Comparison of ENCODE assay signal across 8 cellular contexts in the genomic region with DNA sequence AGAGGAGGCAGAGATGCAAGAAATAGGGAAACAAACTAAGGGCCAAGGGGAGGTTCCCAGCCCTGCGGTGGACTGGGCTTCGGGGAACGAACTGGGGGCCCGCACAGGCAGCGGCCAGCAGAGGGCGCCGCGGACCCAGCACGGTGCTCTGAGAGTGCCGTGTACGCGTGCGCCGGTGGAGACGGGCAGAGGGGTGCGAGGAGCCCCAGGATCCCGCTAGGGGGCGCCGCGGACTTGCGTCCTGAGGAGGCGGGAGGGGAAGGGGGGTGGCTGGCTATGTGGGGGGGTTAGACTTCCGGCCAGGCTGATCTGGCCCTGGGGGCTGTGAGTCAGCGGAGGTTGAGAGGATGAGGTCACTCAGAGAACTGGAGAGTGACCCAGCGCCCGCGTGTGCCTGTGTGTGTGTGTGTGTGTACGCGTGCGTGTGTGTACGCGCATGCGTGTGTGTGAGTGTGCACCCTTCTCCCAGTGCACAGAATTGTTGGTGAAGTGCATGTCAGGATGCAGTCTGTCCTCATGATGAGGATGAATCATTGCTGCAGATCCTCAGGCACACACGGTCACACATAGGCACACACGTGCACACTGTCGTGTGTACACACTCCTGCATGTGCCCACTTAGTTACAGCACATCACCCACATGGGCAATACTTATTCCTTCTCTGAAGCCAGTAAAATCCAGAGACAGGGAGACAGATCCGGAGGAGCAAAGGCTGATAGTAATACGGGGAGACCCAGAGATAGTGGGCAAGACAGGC. TPM values are rescaled to one million over a fixed set of nuclear protein-coding genes. Genes with fewer than 3 reads are reported as not detected.
DNase-seq lines count a peak whose midpoint lies in the region; ATAC-seq and TF ChIP-seq lines count a peak whose summit lies in the region.

No MANE protein-coding gene starts in this region.

- H3K9me3 ChIP-seq in Caco-2 = no peaks in the 10 kb centered on the region
- no peaks in the 10 kb centered on the region for H3K9me3 ChIP-seq in esophagus squamous epithelium
- no peaks in the 10 kb centered on the region for H3K9me3 ChIP-seq in naive thymus-derived CD4-positive, alpha-beta T cell (ENCODE audit: control insufficient read depth in 2 of 3, low read length in 3 of 3)

- DNase-seq in Caco-2 = peak; percentile 95 to 97
- DNase-seq in activated T-cell treated with anti-CD3 and anti-CD28 coated beads, Interleukin-2, amount 50 U/mL, for 4 hours = peak; percentile 87
- DNase-seq in esophagus squamous epithelium (lab: John Stamatoyannopoulos, UW) = peak; percentile 78
- peak; percentile 82 to 96 (median 89) for DNase-seq in naive thymus-derived CD4-positive, alpha-beta T cell
- DNase-seq in stimulated activated CD8-positive, alpha-beta memory T cell treated with anti-CD3 and anti-CD28 coated beads, Interleukin-7, amount 100 ng/mL, for 48 hours (ENCODE audit: extremely low read depth in 1 of 2, low read depth in 1 of 2) = peak; percentile 91 to 92

- peaks cover 4% of the 10 kb centered on the region for H3K36me3 Mint-ChIP-seq in Caco-2 (ENCODE audit: insufficient read depth, unreplicated experiment)
- no peaks in the 10 kb centered on the region for H3K36me3 Mint-ChIP-seq in activated T-cell treated with anti-CD3 and anti-CD28 coated beads, Interleukin-2, amount 50 U/mL, for 4 hours (ENCODE audit: insufficient read depth)
- no peaks in the 10 kb centered on the region for H3K36me3 Mint-ChIP-seq in naive thymus-derived CD4-positive, alpha-beta T cell

- H3K27ac Mint-ChIP-seq in Caco-2 (ENCODE audit: unreplicated experiment) = peak overlapping the region; percentile 92
- peak overlapping the region in 8 of 9 donors; percentile 53 to 87 (median 69) for H3K27ac Mint-ChIP-seq in naive thymus-derived CD4-positive, alpha-beta T cell

- peaks cover 43% of the 10 kb centered on the region for H3K4me1 ChIP-seq in Caco-2
- peaks cover 57% of the 10 kb centered on the region for H3K4me1 ChIP-seq in KMS-11 (ENCODE audit: low read depth, poor library complexity, severe bottlenecking)
- peaks cover 49 to 84% (median 69%) of the 10 kb centered on the region in 3 donors for H3K4me1 ChIP-seq in esophagus squamous epithelium
- H3K4me1 ChIP-seq in naive thymus-derived CD4-positive, alpha-beta T cell (ENCODE audit: control insufficient read depth in 2 of 2, insufficient read depth in 2 of 2, low read length in 2 of 2) = peaks cover 32 to 39% of the 10 kb centered on the region in 2 donors

- POLR2A ChIA-PET in Caco-2 (lab: Charles Lee) = interaction anchor here (0.6 to 1.9 kb wide), 2 partner anchors 16 to 82 kb away, joined by 3 to 28 read pairs; partner anchors contain the start of gene NES
- POLR2A ChIA-PET in naive thymus-derived CD4-positive, alpha-beta T cell (lab: Charles Lee) = interaction anchor here (0.6 kb wide), 1 partner anchor 46 kb away, joined by 3 read pairs; the partner anchor contains the start of gene CRABP2

- peak overlapping the region; percentile 67 for H3K9ac ChIP-seq in KMS-11

- TF ChIP-seq CTCF in Caco-2 (IDR thresholded peaks at IDR 0.05; ENCODE audit: insufficient read depth in 1 of 2, low read depth in 1 of 2, low read length in 1 of 2, severe bottlenecking in 1 of 2, unreplicated experiment in 1 of 2) = peak; percentile 98
- peak; percentile 100 for TF ChIP-seq CTCF in KMS-11 (conservative IDR thresholded peaks at IDR 0.05; ENCODE audit: low read depth, low read length)
- peak; percentile 96 to 99 (median 99) for TF ChIP-seq CTCF in esophagus squamous epithelium (IDR thresholded peaks at IDR 0.05)

- peaks cover 8% of the 10 kb centered on the region; the same call in 1 of the 2 replicates for H3K79me2 ChIP-seq in KMS-11 (ENCODE audit: insufficient read depth, low read depth)

- H3K4me2 ChIP-seq in KMS-11 = peak overlapping the region; percentile 53

- peaks cover 51% of the 10 kb centered on the region for H3K4me1 Mint-ChIP-seq in Caco-2 (ENCODE audit: low read depth, unreplicated experiment)
- H3K4me1 Mint-ChIP-seq in activated T-cell treated with anti-CD3 and anti-CD28 coated beads, Interleukin-2, amount 50 U/mL, for 4 hours (ENCODE audit: low read depth) = peaks cover 49% of the 10 kb centered on the region
- H3K4me1 Mint-ChIP-seq in naive thymus-derived CD4-positive, alpha-beta T cell = peaks cover 33 to 62% (median 44%) of the 10 kb centered on the region in 7 donors

- CTCF ChIA-PET in Caco-2 (lab: Charles Lee) = interaction anchor here (0.6 to 3.1 kb wide), 16 partner anchors 17 to 203 kb away, joined by 3 to 61 read pairs (median 5); partner anchors contain the start of genes CRABP2, ISG20L2, METTL25B and MRPL24
- CTCF ChIA-PET in naive thymus-derived CD4-positive, alpha-beta T cell (lab: Charles Lee) = interaction anchor here (0.6 to 3.0 kb wide), 16 partner anchors 11 to 131 kb away, joined by 3 to 17 read pairs (median 4); partner anchors contain the start of gene NES

- H3K27ac ChIP-seq in KMS-11 (peak overlapping the region; percentile 75), esophagus squamous epithelium (peak overlapping the region; percentile 63 to 92 (median 80))
- H3K27ac ChIP-seq in naive thymus-derived CD4-positive, alpha-beta T cell (ENCODE audit: low read depth, low read length) = no peak overlapping the region

- TF ChIP-seq POLR2A in esophagus squamous epithelium (IDR thresholded peaks at IDR 0.05) = no peak

- H3K27me3 Mint-ChIP-seq in Caco-2 (ENCODE audit: insufficient read depth, unreplicated experiment) = peaks cover 1% of the 10 kb centered on the region
- H3K27me3 Mint-ChIP-seq in activated T-cell treated with anti-CD3 and anti-CD28 coated beads, Interleukin-2, amount 50 U/mL, for 4 hours (ENCODE audit: low read depth) = peaks cover 26% of the 10 kb centered on the region
- peaks cover 18 to 30% (median 24%) of the 10 kb centered on the region in 5 donors for H3K27me3 Mint-ChIP-seq in naive thymus-derived CD4-positive, alpha-beta T cell

- H3K36me3 ChIP-seq in Caco-2 (ENCODE audit: control insufficient read depth, insufficient read depth, low read length) (no peaks in the 10 kb centered on the region), KMS-11 (ENCODE audit: insufficient read depth) (no peaks in the 10 kb centered on the region), esophagus squamous epithelium (no peaks in the 10 kb centered on the region)
- H3K36me3 ChIP-seq in naive thymus-derived CD4-positive, alpha-beta T cell (ENCODE audit: control insufficient read depth in 2 of 3, insufficient read depth in 3 of 3, low read length in 3 of 3) = no peaks in the 10 kb centered on the region

- intact Hi-C loops in Caco-2 (cut with micrococcal nuclease; ENCODE audit: unreplicated experiment) = loop anchor here (1.0 kb wide), 1 partner anchor 18 kb away; no protein-coding TSS in a partner anchor
- intact Hi-C loops in esophagus squamous epithelium (cut with DNase I) = no loop called here
- intact Hi-C loops in naive thymus-derived CD4-positive, alpha-beta T cell (cut with micrococcal nuclease) = loop anchor here (1.0 kb wide), 5 partner anchors 18 to 232 kb away; partner anchors contain the start of gene PRCC (in 2 of the 2)

- peak; percentile 46 for ATAC-seq in GM21526 (IDR thresholded peaks at IDR 0.05; ENCODE audit: low FRiP score, unreplicated experiment)
- peak; percentile 81 to 89 for ATAC-seq in activated T-cell treated with anti-CD3 and anti-CD28 coated beads, Interleukin-2, amount 50 U/mL, for 4 hours
- ATAC-seq in naive thymus-derived CD4-positive, alpha-beta T cell = peak; percentile 95

- H2AFZ ChIP-seq in KMS-11 (ENCODE audit: low read depth) = peak overlapping the region; percentile 9; the same call in 1 of the 2 replicates

- 14 to 31% methylated on average over 4 to 26 of the region's 38 CpGs for WGBS in esophagus squamous epithelium, 2 donors

- BruUV-seq in Caco-2 (replicated peaks; lab: Mats Ljungman, UMichigan) = no TSS peak

- no peaks in the 10 kb centered on the region for H4K20me1 ChIP-seq in KMS-11 (ENCODE audit: insufficient read depth)

- H3K4me3 ChIP-seq in Caco-2 (ENCODE audit: low read depth, low read length) (peak overlapping the region; percentile 19), KMS-11 (IDR thresholded peaks at IDR 0.05; ENCODE audit: insufficient read depth, low read depth, low read length) (peak overlapping the region; percentile 27), esophagus squamous epithelium (peak overlapping the region in 2 of 4 donors; percentile 32 to 53)
- H3K4me3 ChIP-seq in naive thymus-derived CD4-positive, alpha-beta T cell (ENCODE audit: low read length) = no peak overlapping the region

- peak overlapping the region; percentile 77 for H3K4me3 Mint-ChIP-seq in Caco-2 (ENCODE audit: unreplicated experiment)
- H3K4me3 Mint-ChIP-seq in activated T-cell treated with anti-CD3 and anti-CD28 coated beads, Interleukin-2, amount 50 U/mL, for 4 hours = peak overlapping the region; percentile 16
- H3K4me3 Mint-ChIP-seq in naive thymus-derived CD4-positive, alpha-beta T cell = peak overlapping the region in 9 of 10 donors; percentile 4 to 90 (median 48)

- no peaks in the 10 kb centered on the region for H3K9me3 Mint-ChIP-seq in Caco-2 (ENCODE audit: unreplicated experiment)
- H3K9me3 Mint-ChIP-seq in activated T-cell treated with anti-CD3 and anti-CD28 coated beads, Interleukin-2, amount 50 U/mL, for 4 hours = no peaks in the 10 kb centered on the region
- no peaks in the 10 kb centered on the region for H3K9me3 Mint-ChIP-seq in naive thymus-derived CD4-positive, alpha-beta T cell

- H3K27me3 ChIP-seq in Caco-2 (replicated peaks; ENCODE audit: control insufficient read depth, insufficient read depth, low read length) (no peaks in the 10 kb centered on the region), KMS-11 (ENCODE audit: insufficient read depth, low read depth) (peaks cover 69% of the 10 kb centered on the region), esophagus squamous epithelium (peaks cover 0 to 29% (median 0%) of the 10 kb centered on the region in 4 donors)
- H3K27me3 ChIP-seq in naive thymus-derived CD4-positive, alpha-beta T cell (ENCODE audit: control insufficient read depth in 2 of 2, insufficient read depth in 2 of 2, low read length in 2 of 2) = peaks cover 0 to 13% of the 10 kb centered on the region in 2 donors

RNA-seq across cellular contexts. Expression of gene NES, which starts 17.0 kb away (rescaled TPM):
- total RNA-seq in Caco-2 (2022) (18.0 and 22.7 TPM in 2 replicates), esophagus squamous epithelium (1 to 10 TPM; 3.5 to 8.0 (median 5.4) TPM)
- 58.4 TPM for polyA plus RNA-seq in PFSK-1 (2012; ENCODE audit: insufficient read length, low read depth)
- under 1 TPM; 0.05 to 0.13 (median 0.05) TPM for total RNA-seq in activated T-cell treated with anti-CD3 and anti-CD28 coated beads, Interleukin-2, amount 50 U/mL, for 4 hours
- under 1 TPM in 1 of 5 experiments, not detected in 4; 0.05 TPM for total RNA-seq in naive thymus-derived CD4-positive, alpha-beta T cell
- polyA plus RNA-seq in naive thymus-derived CD4-positive, alpha-beta T cell = not detected

RNA-seq across cellular contexts. Expression of gene BCAN, which starts 18.3 kb away (rescaled TPM):
- total RNA-seq in Caco-2 (2022) (not detected in 2 replicates), esophagus squamous epithelium (not detected)
- 1.8 TPM for polyA plus RNA-seq in PFSK-1 (2012; ENCODE audit: insufficient read length, low read depth)
- not detected for total RNA-seq in activated T-cell treated with anti-CD3 and anti-CD28 coated beads, Interleukin-2, amount 50 U/mL, for 4 hours
- total RNA-seq in naive thymus-derived CD4-positive, alpha-beta T cell = not detected
- polyA plus RNA-seq in naive thymus-derived CD4-positive, alpha-beta T cell = not detected

RNA-seq across cellular contexts. Expression of gene HAPLN2, which starts 41.0 kb away (rescaled TPM):
- not detected in 2 replicates for total RNA-seq in Caco-2 (2022)
- polyA plus RNA-seq in PFSK-1 (2012; ENCODE audit: insufficient read length, low read depth) = 0.64 TPM
- total RNA-seq in activated T-cell treated with anti-CD3 and anti-CD28 coated beads, Interleukin-2, amount 50 U/mL, for 4 hours = not detected
- under 1 TPM in 1 of 4 donors, not detected in 3; 0.18 TPM for total RNA-seq in esophagus squamous epithelium
- not detected for total RNA-seq in naive thymus-derived CD4-positive, alpha-beta T cell
- polyA plus RNA-seq in naive thymus-derived CD4-positive, alpha-beta T cell = not detected

RNA-seq across cellular contexts. Expression of gene CRABP2, which starts 45.2 kb away (rescaled TPM):
- total RNA-seq in Caco-2 (2022) (27.1 and 30.6 TPM in 2 replicates), esophagus squamous epithelium (100 to 1,000 TPM; 149 to 916 (median 441) TPM)
- polyA plus RNA-seq in PFSK-1 (2012; ENCODE audit: insufficient read length, low read depth) = 1.0 TPM
- 1 to 10 TPM; 1.8 to 2.5 (median 2.4) TPM for total RNA-seq in activated T-cell treated with anti-CD3 and anti-CD28 coated beads, Interleukin-2, amount 50 U/mL, for 4 hours
- 1 to 10 TPM in 4 of 5 experiments, under 1 TPM in 1; 0.38 to 2.5 (median 1.4) TPM for total RNA-seq in naive thymus-derived CD4-positive, alpha-beta T cell
- 1 to 10 TPM in 1 of 2 donors, under 1 TPM in 1; 0.40 to 1.1 TPM for polyA plus RNA-seq in naive thymus-derived CD4-positive, alpha-beta T cell

RNA-seq across cellular contexts. Expression of gene GPATCH4, which starts 58.9 kb away (rescaled TPM):
- 52.5 and 53.5 TPM in 2 replicates for total RNA-seq in Caco-2 (2022)
- polyA plus RNA-seq in PFSK-1 (2012; ENCODE audit: insufficient read length, low read depth) = 45.7 TPM
- total RNA-seq in activated T-cell treated with anti-CD3 and anti-CD28 coated beads, Interleukin-2, amount 50 U/mL, for 4 hours = 100 to 1,000 TPM; 171 to 190 (median 174) TPM
- total RNA-seq in esophagus squamous epithelium = 10 to 100 TPM; 14.0 to 41.8 (median 25.0) TPM
- total RNA-seq in naive thymus-derived CD4-positive, alpha-beta T cell = 10 to 100 TPM; 33.3 to 49.6 (median 39.1) TPM
- polyA plus RNA-seq in naive thymus-derived CD4-positive, alpha-beta T cell = 10 to 100 TPM; 46.5 to 59.1 TPM

Comparison
In these comparisons a context has a peak if more than half of its experiments do, and no peak if none do; other contexts are left out.
1. H3K4me3 Mint-ChIP-seq: peak in every context shown above with its lines; median percentile 77 in Caco-2; 48 in naive thymus-derived CD4-positive, alpha-beta T cell; 16 in activated T-cell treated with anti-CD3 and anti-CD28 coated beads, Interleukin-2, amount 50 U/mL, for 4 hours.